ENCODE assay signal across 9 cellular contexts in the genomic region with DNA sequence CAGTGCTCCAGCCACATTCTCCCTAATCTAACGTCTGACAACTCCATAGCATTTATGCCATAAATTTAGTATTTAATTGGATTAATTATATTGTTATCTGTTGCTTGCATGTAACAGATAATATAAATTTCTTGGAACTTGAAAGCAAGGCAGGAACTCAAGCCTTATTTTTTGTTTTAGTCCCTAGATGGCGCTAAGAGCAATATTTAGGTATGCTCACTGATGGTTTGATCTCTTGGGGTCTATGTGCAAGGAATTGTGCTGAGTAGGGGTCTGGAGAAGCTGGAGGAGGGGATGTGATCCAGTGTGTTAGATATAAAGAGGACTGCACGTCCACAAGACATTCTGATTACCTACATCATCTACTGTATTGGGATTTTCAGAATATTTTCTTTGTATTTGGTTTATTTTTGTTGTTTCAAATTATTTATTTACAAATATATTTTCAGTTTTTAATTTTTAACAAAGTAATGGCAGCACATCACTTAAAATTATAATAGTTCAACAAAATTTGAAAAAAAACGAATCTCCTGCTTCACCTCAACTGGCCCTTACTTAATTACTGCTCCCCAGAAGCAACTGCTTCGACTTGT. TPM values are rescaled to one million over a fixed set of nuclear protein-coding genes. Genes with fewer than 3 reads are reported as not detected.
DNase-seq lines count a peak whose midpoint lies in the region; ATAC-seq and TF ChIP-seq lines count a peak whose summit lies in the region.
"Had no signal": no experiment of that assay in that cellular context is flagged by ENCODE, and none has a peak within 500 bp of the region (broad histone marks: within the 10 kb centered on the region; RNA-seq: fewer than 3 reads in every experiment).

No MANE protein-coding gene starts in this region.

- no peak for TF ChIP-seq POLR2A in heart left ventricle (IDR thresholded peaks at IDR 0.05)

- H3K4me3 Mint-ChIP-seq in activated naive CD4-positive, alpha-beta T cell treated with anti-CD3 and anti-CD28 coated beads for 36 hours, result no peak overlapping the region
- H3K4me3 Mint-ChIP-seq: activated naive CD8-positive, alpha-beta T cell treated with anti-CD3 and anti-CD28 coated beads, Interleukin-2, amount 10 ng/mL, durations not matched to agents 7 days and 5 days had no signal

- no peak for ATAC-seq in heart left ventricle
- ATAC-seq in left cardiac atrium, result no peak
- ATAC-seq in GM19467 (IDR thresholded peaks at IDR 0.05; ENCODE audit: unreplicated experiment), result no peak

- no peaks in the 10 kb centered on the region for H3K9me3 Mint-ChIP-seq in activated naive CD4-positive, alpha-beta T cell treated with anti-CD3 and anti-CD28 coated beads for 36 hours
- H3K9me3 Mint-ChIP-seq: activated naive CD8-positive, alpha-beta T cell treated with anti-CD3 and anti-CD28 coated beads, Interleukin-2, amount 10 ng/mL, durations not matched to agents 7 days and 5 days had no signal

- no peaks in the 10 kb centered on the region for H3K36me3 ChIP-seq in heart left ventricle
- H3K36me3 ChIP-seq in smooth muscle cell (ENCODE audit: low read depth), result no peaks in the 10 kb centered on the region

- H3K9me3 ChIP-seq in heart left ventricle, result no peaks in the 10 kb centered on the region
- H3K9me3 ChIP-seq in smooth muscle cell (replicated peaks; ENCODE audit: low read depth), result no peaks in the 10 kb centered on the region

- peaks cover 9% of the 10 kb centered on the region for H3K27me3 Mint-ChIP-seq in activated naive CD4-positive, alpha-beta T cell treated with anti-CD3 and anti-CD28 coated beads for 36 hours (ENCODE audit: low read depth)

- H3K27me3 ChIP-seq in heart left ventricle (no peaks in the 10 kb centered on the region), dorsolateral prefrontal cortex (no peaks in the 10 kb centered on the region), smooth muscle cell (ENCODE audit: low read depth) (no peaks in the 10 kb centered on the region)

- H3K27ac Mint-ChIP-seq in activated naive CD4-positive, alpha-beta T cell treated with anti-CD3 and anti-CD28 coated beads for 36 hours, result no peak overlapping the region
- H3K27ac Mint-ChIP-seq: activated naive CD8-positive, alpha-beta T cell treated with anti-CD3 and anti-CD28 coated beads, Interleukin-2, amount 10 ng/mL, durations not matched to agents 7 days and 5 days had no signal

- peaks cover 0 to 6% (median 0%) of the 10 kb centered on the region in 12 donors for H3K4me1 ChIP-seq in heart left ventricle
- no peaks in the 10 kb centered on the region for H3K4me1 ChIP-seq in smooth muscle cell (ENCODE audit: low read depth)

- intact Hi-C loops in heart left ventricle (cut with DNase I) (no loop called here), left cardiac atrium (cut with DNase I) (no loop called here), dorsolateral prefrontal cortex (cut with DNase I) (no loop called here)
- intact Hi-C loops in activated naive CD4-positive, alpha-beta T cell treated with anti-CD3 and anti-CD28 coated beads for 36 hours (cut with micrococcal nuclease), result no loop called here

- H3K9ac ChIP-seq in smooth muscle cell (ENCODE audit: low read depth), result no peak overlapping the region

- CTCF ChIA-PET in activated naive CD4-positive, alpha-beta T cell treated with anti-CD3 and anti-CD28 coated beads for 36 hours (lab: Charles Lee), result no interaction called here

- no peaks in the 10 kb centered on the region for H3K36me3 Mint-ChIP-seq in activated naive CD4-positive, alpha-beta T cell treated with anti-CD3 and anti-CD28 coated beads for 36 hours (ENCODE audit: low read depth)
- H3K36me3 Mint-ChIP-seq: activated naive CD8-positive, alpha-beta T cell treated with anti-CD3 and anti-CD28 coated beads, Interleukin-2, amount 10 ng/mL, durations not matched to agents 7 days and 5 days had no signal

- no peaks in the 10 kb centered on the region for H3K4me1 Mint-ChIP-seq in activated naive CD4-positive, alpha-beta T cell treated with anti-CD3 and anti-CD28 coated beads for 36 hours (ENCODE audit: low read depth)

- H3K4me2 ChIP-seq in smooth muscle cell, result no peak overlapping the region

- H3K27ac ChIP-seq in heart left ventricle, result no peak overlapping the region
- H3K27ac ChIP-seq in dorsolateral prefrontal cortex, result no peak overlapping the region
- H3K27ac ChIP-seq in smooth muscle cell (ENCODE audit: low read depth), result no peak overlapping the region

- TF ChIP-seq CTCF in heart left ventricle (IDR thresholded peaks at IDR 0.05) (peak in 10 of 12 donors; percentile 5 to 48 (median 25)), dorsolateral prefrontal cortex (IDR thresholded peaks at IDR 0.05 in 54 of 56, conservative IDR thresholded peaks at IDR 0.05 in 2 of 56; ENCODE audit: low read depth in 1 of 56, partially characterized antibody in 56 of 56) (peak in 40 of 56 donors; percentile 11 to 55 (median 28)), smooth muscle cell (IDR thresholded peaks at IDR 0.05; ENCODE audit: borderline replicate concordance, insufficient read depth, poor library complexity, severe bottlenecking) (peak; percentile 49)

- no peak overlapping the region for H2AFZ ChIP-seq in smooth muscle cell (ENCODE audit: low read depth)

- H3K4me3 ChIP-seq in heart left ventricle (no peak overlapping the region), dorsolateral prefrontal cortex (no peak overlapping the region), smooth muscle cell (no peak overlapping the region)

- H4K20me1 ChIP-seq in smooth muscle cell (ENCODE audit: low read depth), result no peaks in the 10 kb centered on the region

- DNase-seq in heart left ventricle (no peak), left cardiac atrium (no peak), NCI-H2029 (lab: John Stamatoyannopoulos, UW) (peak; percentile 14), dorsolateral prefrontal cortex (no peak), smooth muscle cell (lab: John Stamatoyannopoulos, UW; ENCODE audit: unreplicated experiment) (no peak), glomerular visceral epithelial cell (ENCODE audit: extremely low spot score) (no peak)
- no peak for DNase-seq in activated naive CD4-positive, alpha-beta T cell treated with anti-CD3 and anti-CD28 coated beads for 36 hours
- DNase-seq: activated naive CD8-positive, alpha-beta T cell treated with anti-CD3 and anti-CD28 coated beads, Interleukin-2, amount 10 ng/mL, durations not matched to agents 7 days and 5 days had no signal

- no peaks in the 10 kb centered on the region for H3K79me2 ChIP-seq in smooth muscle cell (ENCODE audit: low read depth)

- WGBS in heart left ventricle, 4 donors, result 66 to 80% (median 69%) methylated on average over 5 of the region's 5 CpGs
- 35% methylated on average over 5 of the region's 5 CpGs for WGBS in smooth muscle cell (ENCODE audit: low lambda C conversion rate)

- no peaks in the 10 kb centered on the region for H3F3A ChIP-seq in smooth muscle cell (ENCODE audit: low read depth)

RNA-seq across cellular contexts. Expression of gene KATNAL2, which starts 32.8 kb away (rescaled TPM):
- 1 to 10 TPM in 8 of 9 donors, under 1 TPM in 1; 0.94 to 5.5 (median 2.0) TPM for total RNA-seq in heart left ventricle
- 1 to 10 TPM in 1 of 2 donors, under 1 TPM in 1; 0.91 to 3.1 TPM for polyA plus RNA-seq in heart left ventricle
- 1 to 10 TPM; 3.4 to 4.1 TPM for total RNA-seq in left cardiac atrium
- total RNA-seq in dorsolateral prefrontal cortex, result 10 to 100 TPM in 116 of 120 experiments, 1 to 10 TPM in 4; 6.5 to 35.7 (median 17.6) TPM
- 0.31 and 2.5 TPM in 2 replicates for total RNA-seq in smooth muscle cell
- 2.1 and 2.5 TPM in 2 replicates for polyA plus RNA-seq in smooth muscle cell
- total RNA-seq in activated naive CD4-positive, alpha-beta T cell treated with anti-CD3 and anti-CD28 coated beads for 36 hours, result under 1 TPM; 0.45 to 0.52 TPM

RNA-seq across cellular contexts. Expression of gene PIAS2, which starts 32.9 kb away (rescaled TPM):
- 10 to 100 TPM; 14.8 to 40.7 (median 33.3) TPM for total RNA-seq in heart left ventricle
- 1 to 10 TPM; 5.4 to 7.7 TPM for polyA plus RNA-seq in heart left ventricle
- total RNA-seq in left cardiac atrium, result 10 to 100 TPM; 28.5 to 36.6 TPM
- 100 to 1,000 TPM in 4 of 120 experiments, 10 to 100 TPM in 116; 56.7 to 117 (median 80.3) TPM for total RNA-seq in dorsolateral prefrontal cortex
- 22.0 and 26.6 TPM in 2 replicates for total RNA-seq in smooth muscle cell
- 15.7 and 22.8 TPM in 2 replicates for polyA plus RNA-seq in smooth muscle cell
- total RNA-seq in activated naive CD4-positive, alpha-beta T cell treated with anti-CD3 and anti-CD28 coated beads for 36 hours, result 10 to 100 TPM; 21.9 to 23.4 TPM
